ENCODE assay signal across 8 cellular contexts in the genomic region with DNA sequence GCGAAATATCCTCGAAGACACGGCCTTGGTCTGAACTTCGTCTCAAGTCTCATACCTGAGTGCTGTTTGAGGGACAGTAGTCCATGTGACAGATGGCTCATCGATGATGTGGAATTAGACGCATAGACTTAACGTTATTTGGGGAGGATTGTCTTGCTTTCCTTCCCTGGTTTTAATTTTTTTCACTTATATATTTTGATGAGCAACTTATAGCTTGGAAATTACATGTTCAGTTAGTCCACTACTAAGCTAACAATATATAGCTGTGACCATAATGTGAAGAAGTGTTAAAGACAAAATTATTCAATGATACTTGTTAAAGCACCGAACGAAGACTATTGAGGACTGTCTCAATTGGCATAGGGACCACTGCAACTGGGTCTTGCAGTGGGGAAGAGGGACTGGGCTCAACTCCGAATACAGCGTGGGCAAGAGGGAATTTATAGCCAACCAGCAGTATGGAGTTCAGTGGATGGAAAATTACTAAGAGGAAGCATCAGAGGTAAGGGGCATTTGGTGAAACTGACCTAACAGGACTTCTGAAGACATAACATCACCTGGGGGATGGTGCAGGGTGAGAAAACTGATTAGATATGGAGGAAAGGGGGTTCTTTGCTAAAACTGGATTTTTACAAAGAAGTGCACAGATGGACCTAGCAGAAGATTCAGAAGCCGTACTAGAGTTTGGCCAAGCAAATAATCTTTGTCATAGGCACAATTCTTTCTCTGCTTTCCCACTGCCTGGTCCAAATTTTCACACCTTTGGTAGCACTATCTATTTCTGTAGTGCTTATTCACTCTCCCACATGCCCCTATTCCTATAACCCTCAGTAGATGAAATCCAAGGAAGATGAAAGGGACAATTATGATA. TPM values are rescaled to one million over a fixed set of nuclear protein-coding genes. Genes with fewer than 3 reads are reported as not detected.
A peak's percentile ranks its signal among the peaks of the same experiment; 100 is the strongest.
DNase-seq lines count a peak whose midpoint lies in the region; ATAC-seq and TF ChIP-seq lines count a peak whose summit lies in the region.

No MANE protein-coding gene starts in this region.

- H3K79me2 ChIP-seq in ACC112 (ENCODE audit: control insufficient read depth, insufficient read depth, low read length, unreplicated experiment) (peaks cover 28% of the 10 kb centered on the region), GM23338 (replicated peaks; ENCODE audit: insufficient read depth) (peaks cover 35% of the 10 kb centered on the region)

- H3K27me3 Mint-ChIP-seq in GM23338 (ENCODE audit: insufficient read depth, low read depth, poor library complexity), result peaks cover 2% of the 10 kb centered on the region

- H3K4me2 ChIP-seq in GM23338, result peak overlapping the region; percentile 82

- H3K27me3 ChIP-seq in ACC112 (ENCODE audit: insufficient read depth, low read length), result no peaks in the 10 kb centered on the region
- no peaks in the 10 kb centered on the region for H3K27me3 ChIP-seq in GM23338 (ENCODE audit: insufficient read depth)

- H2AFZ ChIP-seq in ACC112 (ENCODE audit: low read length, unreplicated experiment) (peak overlapping the region; percentile 84), GM23338 (peak overlapping the region; percentile 69)

- H3K36me3 Mint-ChIP-seq in GM23338 (ENCODE audit: low read depth), result no peaks in the 10 kb centered on the region; the same call in 2 of the 3 replicates
- peaks cover 0 to 16% of the 10 kb centered on the region in 2 donors for H3K36me3 Mint-ChIP-seq in activated naive CD4-positive, alpha-beta T cell treated with anti-CD3 and anti-CD28 coated beads, Interleukin-2, amount 50 U/mL, for 72 hours

- H3K4me3 ChIP-seq in ACC112 (ENCODE audit: low read depth, low read length) (peak overlapping the region; percentile 86), GM23338 (peak overlapping the region; percentile 87)

- TF ChIP-seq CTCF in GM23338 (conservative IDR thresholded peaks at IDR 0.05; ENCODE audit: low read depth in 2 of 2), result no peak

- DNase-seq in GM23338 (ENCODE audit: low spot score), result no peak
- DNase-seq in activated naive CD4-positive, alpha-beta T cell treated with anti-CD3 and anti-CD28 coated beads, Interleukin-2, amount 50 U/mL, for 72 hours (ENCODE audit: low spot score in 2 of 2), result no peak
- peak; percentile 47 for DNase-seq in inferior parietal cortex (ENCODE audit: extremely low spot score)
- no peak for DNase-seq in substantia nigra (lab: John Stamatoyannopoulos, UW)
- DNase-seq in NCI-H1092 (lab: John Stamatoyannopoulos, UW), result no peak

- peak overlapping the region; percentile 10; the same call in 1 of the 2 replicates for H3K27ac Mint-ChIP-seq in GM23338
- H3K27ac Mint-ChIP-seq in activated naive CD4-positive, alpha-beta T cell treated with anti-CD3 and anti-CD28 coated beads, Interleukin-2, amount 50 U/mL, for 72 hours, result peak overlapping the region; percentile 93

- H3K36me3 ChIP-seq in ACC112 (ENCODE audit: insufficient read depth, low read length) (no peaks in the 10 kb centered on the region), GM23338 (ENCODE audit: insufficient read depth) (no peaks in the 10 kb centered on the region)

- ATAC-seq in GM23338 (no peak), GM19463 (IDR thresholded peaks at IDR 0.05; ENCODE audit: unreplicated experiment) (no peak), HG03520 (IDR thresholded peaks at IDR 0.05; ENCODE audit: unreplicated experiment) (no peak)
- peak in 1 of 2 donors; percentile 82 for ATAC-seq in activated naive CD4-positive, alpha-beta T cell treated with anti-CD3 and anti-CD28 coated beads, Interleukin-2, amount 50 U/mL, for 72 hours

- peak overlapping the region; percentile 94 for H3K4me3 Mint-ChIP-seq in GM23338

- H3K9me3 Mint-ChIP-seq in GM23338, result no peaks in the 10 kb centered on the region
- H3K9me3 Mint-ChIP-seq in activated naive CD4-positive, alpha-beta T cell treated with anti-CD3 and anti-CD28 coated beads, Interleukin-2, amount 50 U/mL, for 72 hours, result no peaks in the 10 kb centered on the region

- H3K4me1 ChIP-seq in ACC112 (ENCODE audit: control insufficient read depth, insufficient read depth, low read length, unreplicated experiment) (peaks cover 36% of the 10 kb centered on the region), GM23338 (ENCODE audit: insufficient read depth) (peaks cover 35% of the 10 kb centered on the region)

- H3K27ac ChIP-seq in ACC112 (ENCODE audit: low read depth, low read length), result peak overlapping the region; percentile 76
- H3K27ac ChIP-seq in GM23338 (ENCODE audit: low read depth), result peak overlapping the region; percentile 70
- H3K27ac ChIP-seq in substantia nigra (ENCODE audit: low read depth, low read length, poor library complexity, severe bottlenecking), result peak overlapping the region; percentile 54

- peaks cover 41% of the 10 kb centered on the region for H3K4me1 Mint-ChIP-seq in GM23338

- peaks cover 7% of the 10 kb centered on the region for H3F3A ChIP-seq in GM23338 (replicated peaks; ENCODE audit: low read depth)

- H4K20me1 ChIP-seq in GM23338 (replicated peaks; ENCODE audit: insufficient read depth), result no peaks in the 10 kb centered on the region

- no peaks in the 10 kb centered on the region for H3K9me2 ChIP-seq in GM23338 (ENCODE audit: insufficient read depth)

TF ChIP-seq in GM23338, 12 proteins besides CTCF, POLR2A, EP300 and RAD21 (continues in another document):
- TF ChIP-seq ZNF331 (CRISPR knock-in tag; IDR thresholded peaks at IDR 0.05; ENCODE audit: low read depth) (no peak), EZH2phosphoT487 (IDR thresholded peaks at IDR 0.05; ENCODE audit: unreplicated experiment) (no peak)
- TF ChIP-seq, protein P1, sequence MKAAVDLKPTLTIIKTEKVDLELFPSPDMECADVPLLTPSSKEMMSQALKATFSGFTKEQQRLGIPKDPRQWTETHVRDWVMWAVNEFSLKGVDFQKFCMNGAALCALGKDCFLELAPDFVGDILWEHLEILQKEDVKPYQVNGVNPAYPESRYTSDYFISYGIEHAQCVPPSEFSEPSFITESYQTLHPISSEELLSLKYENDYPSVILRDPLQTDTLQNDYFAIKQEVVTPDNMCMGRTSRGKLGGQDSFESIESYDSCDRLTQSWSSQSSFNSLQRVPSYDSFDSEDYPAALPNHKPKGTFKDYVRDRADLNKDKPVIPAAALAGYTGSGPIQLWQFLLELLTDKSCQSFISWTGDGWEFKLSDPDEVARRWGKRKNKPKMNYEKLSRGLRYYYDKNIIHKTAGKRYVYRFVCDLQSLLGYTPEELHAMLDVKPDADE (IDR thresholded peaks at IDR 0.05), result no peak

RNA-seq across cellular contexts. Expression of gene TM7SF3, which starts 0.9 kb away (rescaled TPM):
- 95.7 and 121 TPM in 2 replicates for total RNA-seq in GM23338 (2014; rRNA removed; shearing (Covaris generic))
- 23.3 and 30.3 TPM in 2 replicates for polyA plus RNA-seq in GM23338 (2016; fragmentation: Nextera tagmentation; extraction: Ambion mirVana)
- 10 to 100 TPM; 28.8 to 62.5 TPM for total RNA-seq in activated naive CD4-positive, alpha-beta T cell treated with anti-CD3 and anti-CD28 coated beads, Interleukin-2, amount 50 U/mL, for 72 hours

RNA-seq across cellular contexts. Expression of gene MED21, which starts 7.3 kb away (rescaled TPM):
- 87.8 and 87.9 TPM in 2 replicates for total RNA-seq in GM23338 (2014; rRNA removed; shearing (Covaris generic))
- 76.6 and 82.7 TPM in 2 replicates for polyA plus RNA-seq in GM23338 (2016; fragmentation: Nextera tagmentation; extraction: Ambion mirVana)
- total RNA-seq in activated naive CD4-positive, alpha-beta T cell treated with anti-CD3 and anti-CD28 coated beads, Interleukin-2, amount 50 U/mL, for 72 hours, result 10 to 100 TPM; 31.5 to 57.0 TPM
